In the genomic region with DNA sequence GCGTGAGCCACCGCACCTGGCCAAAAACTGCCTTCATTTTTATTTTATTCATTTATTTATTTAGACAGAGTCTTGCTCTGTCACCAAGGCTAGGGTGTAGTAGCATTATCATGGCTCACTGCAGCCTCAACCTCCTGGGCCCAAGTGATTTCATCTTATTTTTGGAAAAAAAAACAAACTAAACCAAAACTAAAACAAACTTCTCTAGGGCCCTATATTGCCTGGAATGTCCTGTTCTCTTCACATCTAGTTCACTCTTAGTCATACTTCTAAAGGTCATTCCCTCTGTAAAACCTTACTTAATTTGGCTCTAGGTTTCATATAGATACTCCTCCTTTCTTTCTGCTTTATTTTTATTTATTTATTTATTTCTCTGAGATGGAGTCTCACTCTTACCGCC, we compare ENCODE assay signal across 26 cellular contexts. TPM values are rescaled to one million over a fixed set of nuclear protein-coding genes. Genes with fewer than 3 reads are reported as not detected.
A peak's percentile ranks its signal among the peaks of the same experiment; 100 is the strongest.
DNase-seq lines count a peak whose midpoint lies in the region; TF ChIP-seq lines count a peak whose summit lies in the region.
"Had no signal": no experiment of that assay in that cellular context is flagged by ENCODE, and none has a peak within 500 bp of the region (broad histone marks: within the 10 kb centered on the region; RNA-seq: fewer than 3 reads in every experiment).

No MANE protein-coding gene starts in this region.

- no peak overlapping the region for H3K4me3 ChIP-seq in GM23248
- H3K4me3 ChIP-seq in astrocyte of the spinal cord (ENCODE audit: low read depth, low read length): no peak overlapping the region
- H3K4me3 ChIP-seq in foreskin fibroblast (ENCODE audit: low read depth in 1 of 2, low read length in 2 of 2): no peak overlapping the region
- H3K4me3 ChIP-seq in trophoblast cell (ENCODE audit: low read depth, low read length): no peak overlapping the region
- H3K4me3 ChIP-seq: A549, adrenal gland, smooth muscle cell had no signal

- BruUV-seq in Calu3 (replicated peaks; lab: Mats Ljungman, UMichigan): no TSS peak

- no peaks in the 10 kb centered on the region for H3K27me3 Mint-ChIP-seq in Calu3 (ENCODE audit: unreplicated experiment)
- H3K27me3 Mint-ChIP-seq: activated B cell treated with CpG ODN at 0.5 μM for 24 hours; activated CD4-positive, alpha-beta memory T cell treated with anti-CD3 and anti-CD28 coated beads for 36 hours; central memory CD8-positive, alpha-beta T cell; type B pancreatic cell had no signal

- H3K27ac ChIP-seq in GM23248 (peak overlapping the region; percentile 40; the same call in 1 of the 2 replicates), trophoblast cell (ENCODE audit: low read depth, low read length) (no peak overlapping the region)
- H3K27ac ChIP-seq: A549, adrenal gland, C4-2B, neutrophil had no signal

- no peaks in the 10 kb centered on the region for H3K9me3 ChIP-seq in GM23248 (ENCODE audit: low read depth)
- no peaks in the 10 kb centered on the region for H3K9me3 ChIP-seq in trophoblast cell (ENCODE audit: insufficient read depth, low read depth, low read length)
- H3K9me3 ChIP-seq: A549, adrenal gland, neutrophil had no signal

- intact Hi-C loops in Calu3 (cut with micrococcal nuclease; ENCODE audit: unreplicated experiment): loop anchor here (10.0 kb wide), 1 partner anchor 89 kb away; no protein-coding TSS in a partner anchor

- H3K36me3 ChIP-seq in GM23248 (ENCODE audit: low read depth): no peaks in the 10 kb centered on the region
- no peaks in the 10 kb centered on the region for H3K36me3 ChIP-seq in trophoblast cell (ENCODE audit: control insufficient read depth in 1 of 2, insufficient read depth in 2 of 2, low read length in 2 of 2)
- H3K36me3 ChIP-seq: adrenal gland, neutrophil had no signal

- H3K27me3 ChIP-seq in GM23248 (replicated peaks; ENCODE audit: insufficient read depth) (no peaks in the 10 kb centered on the region), trophoblast cell (ENCODE audit: insufficient read depth, low read length) (no peaks in the 10 kb centered on the region)
- H3K27me3 ChIP-seq: adrenal gland, neutrophil had no signal

- H3K4ac ChIP-seq in trophoblast cell (ENCODE audit: low read depth, low read length): no peak overlapping the region

- H4K8ac ChIP-seq in trophoblast cell (ENCODE audit: low read depth, low read length): no peak overlapping the region

- H3K4me1 ChIP-seq in GM23248 (ENCODE audit: insufficient read depth) (peaks cover 9% of the 10 kb centered on the region), trophoblast cell (ENCODE audit: control insufficient read depth in 1 of 2, insufficient read depth in 2 of 2, low read length in 2 of 2) (peaks cover 0 to 2% of the 10 kb centered on the region in 2 experiments)
- H3K4me1 ChIP-seq: A549, adrenal gland had no signal

- no peak overlapping the region for H3K18ac ChIP-seq in trophoblast cell (ENCODE audit: low read length)

- H4K91ac ChIP-seq in trophoblast cell (ENCODE audit: low read depth, low read length): no peak overlapping the region

- no peaks in the 10 kb centered on the region for H3F3A ChIP-seq in GM23248 (ENCODE audit: insufficient read depth)

- no peaks in the 10 kb centered on the region for H3K9me3 Mint-ChIP-seq in Calu3 (ENCODE audit: low read depth, unreplicated experiment)
- H3K9me3 Mint-ChIP-seq: activated B cell treated with CpG ODN at 0.5 μM for 24 hours; activated CD4-positive, alpha-beta memory T cell treated with anti-CD3 and anti-CD28 coated beads for 36 hours; central memory CD8-positive, alpha-beta T cell; type B pancreatic cell had no signal

- H3K79me1 ChIP-seq in trophoblast cell (ENCODE audit: low read length): no peaks in the 10 kb centered on the region

- H3K14ac ChIP-seq in trophoblast cell (ENCODE audit: low read length): no peak overlapping the region

- no peaks in the 10 kb centered on the region for H3K36me3 Mint-ChIP-seq in Calu3 (ENCODE audit: insufficient read depth, unreplicated experiment)
- H3K36me3 Mint-ChIP-seq: activated CD4-positive, alpha-beta memory T cell treated with anti-CD3 and anti-CD28 coated beads for 36 hours; type B pancreatic cell had no signal

- H3K9ac ChIP-seq in GM23248 (no peak overlapping the region), trophoblast cell (ENCODE audit: low read length) (no peak overlapping the region)

- H3K23ac ChIP-seq in trophoblast cell (ENCODE audit: low read length): no peak overlapping the region

- no peak overlapping the region for H2AK5ac ChIP-seq in trophoblast cell (ENCODE audit: low read length)

- H2BK12ac ChIP-seq in trophoblast cell (ENCODE audit: low read length): no peak overlapping the region

- peaks cover 11% of the 10 kb centered on the region for H3K4me1 Mint-ChIP-seq in Calu3 (ENCODE audit: low read depth, unreplicated experiment)
- H3K4me1 Mint-ChIP-seq: activated B cell treated with CpG ODN at 0.5 μM for 24 hours; central memory CD8-positive, alpha-beta T cell had no signal

- H3K9me2 ChIP-seq in GM23248 (ENCODE audit: insufficient read depth): no peaks in the 10 kb centered on the region

- in situ Hi-C loops in GM23248 (cut with MboI) (no loop called here), astrocyte of the spinal cord (cut with HindIII; ENCODE audit: low sequenced_read_pairs) (no loop called here)

- no peak overlapping the region for H3K4me3 Mint-ChIP-seq in Calu3 (ENCODE audit: low read depth, unreplicated experiment)
- H3K4me3 Mint-ChIP-seq: activated B cell treated with CpG ODN at 0.5 μM for 24 hours; activated CD4-positive, alpha-beta memory T cell treated with anti-CD3 and anti-CD28 coated beads for 36 hours; central memory CD8-positive, alpha-beta T cell; type B pancreatic cell had no signal

- WGBS in GM23248 (ENCODE audit: low coverage in 1 of 2, low lambda C conversion rate in 2 of 2, missing lambda C conversion rate in 2 of 2), 2 experiments: 99 to 100% methylated on average over 3 of the region's 3 CpGs
- WGBS in trophoblast cell (ENCODE audit: extremely low coverage, insufficient coverage, insufficient read length): no CpG with 5 or more reads among the region's 3 CpGs

- H3K27ac Mint-ChIP-seq in Calu3 (ENCODE audit: unreplicated experiment): no peak overlapping the region
- H3K27ac Mint-ChIP-seq: activated B cell treated with CpG ODN at 0.5 μM for 24 hours; activated CD4-positive, alpha-beta memory T cell treated with anti-CD3 and anti-CD28 coated beads for 36 hours; type B pancreatic cell had no signal

- no peaks in the 10 kb centered on the region for H3K79me2 ChIP-seq in GM23248 (ENCODE audit: insufficient read depth)
- no peaks in the 10 kb centered on the region for H3K79me2 ChIP-seq in trophoblast cell (ENCODE audit: control insufficient read depth, insufficient read depth, low read length, poor library complexity)

- H2BK120ac ChIP-seq in trophoblast cell (ENCODE audit: insufficient read depth, low read length, poor library complexity): no peak overlapping the region

- H4K20me1 ChIP-seq in GM23248 (ENCODE audit: insufficient read depth): no peaks in the 10 kb centered on the region

- TF ChIP-seq CTCF in astrocyte of the spinal cord (IDR thresholded peaks at IDR 0.05; ENCODE audit: low read depth, low read length) (no peak), foreskin fibroblast (IDR thresholded peaks at IDR 0.05; ENCODE audit: low read depth, low read length) (no peak), Calu3 (IDR thresholded peaks at IDR 0.05; ENCODE audit: unreplicated experiment) (no peak)

- H3K4me2 ChIP-seq in GM23248 (ENCODE audit: unreplicated experiment) (no peak overlapping the region), trophoblast cell (ENCODE audit: low read length) (no peak overlapping the region)
- H3K4me2 ChIP-seq: A549, smooth muscle cell had no signal

- DNase-seq in A172 (ENCODE audit: low spot score): peak; percentile 44
- DNase-seq in GM23248: peak; percentile 61
- DNase-seq in astrocyte of the spinal cord (ENCODE audit: low read depth, low spot score): peak; percentile 78
- DNase-seq in foreskin fibroblast: peak; percentile 66 to 77
- no peak for DNase-seq in NCI-H748 treated with DMSO at 0.1 percent for 48 hours (lab: John Stamatoyannopoulos, UW)
- DNase-seq in NCI-H1436 (lab: John Stamatoyannopoulos, UW): no peak
- DNase-seq in trophoblast cell: no peak
- DNase-seq in Calu3: no peak
- DNase-seq: activated B cell treated with CpG ODN at 0.5 μM for 24 hours; activated CD4-positive, alpha-beta memory T cell treated with anti-CD3 and anti-CD28 coated beads for 36 hours; activated effector memory CD4-positive, alpha-beta T cell treated with anti-CD3 and anti-CD28 coated beads, Interleukin-2, amount 50 U/mL, for 16 hours; adrenal gland; left cardiac atrium; NCI-H187 treated with DMSO at 0.1 percent for 48 hours; NCI-H226; PC-3; Right ventricle myocardium superior; stimulated activated CD4-positive, alpha-beta T cell treated with anti-CD3 and anti-CD28 coated beads, Interleukin-4, amount 100 ng/mL, for 1 hour; stimulated activated naive CD4-positive, alpha-beta T cell; T1000 had no signal

- CTCF ChIA-PET in Calu3 (lab: Charles Lee): no interaction called here

- no peak overlapping the region for H2BK5ac ChIP-seq in trophoblast cell (ENCODE audit: low read depth, low read length, poor library complexity)

- H4K12ac ChIP-seq in trophoblast cell (ENCODE audit: low read depth, low read length): no peak overlapping the region

- H2AFZ ChIP-seq in GM23248 (no peak overlapping the region), trophoblast cell (ENCODE audit: insufficient read depth, low read length, poor library complexity) (no peak overlapping the region)

RNA-seq across cellular contexts. Expression of a gene that starts 15.6 kb away (rescaled TPM):
- total RNA-seq in A172 (2014; rRNA removed; shearing (Covaris generic)): 2,058 and 2,461 TPM in 2 replicates
- total RNA-seq in GM23248 (2014; rRNA removed; shearing (Covaris generic)): 1,144 and 1,614 TPM in 2 replicates
- polyA plus RNA-seq in GM23248 (2016; fragmentation: Nextera tagmentation; extraction: Ambion mirVana): 1,497 and 1,552 TPM in 2 replicates
- 10,907 and 11,059 TPM in 2 replicates for polyA plus RNA-seq in trophoblast cell (2013)
- 1,532 and 1,783 TPM in 2 replicates for total RNA-seq in Calu3 (2022)

RNA-seq across cellular contexts. Expression of a gene that starts 20.0 kb away (rescaled TPM):
- 36.6 and 41.3 TPM in 2 replicates for total RNA-seq in A172 (2014; rRNA removed; shearing (Covaris generic))
- 29.5 and 33.1 TPM in 2 replicates for total RNA-seq in GM23248 (2014; rRNA removed; shearing (Covaris generic))
- 137 and 142 TPM in 2 replicates for polyA plus RNA-seq in GM23248 (2016; fragmentation: Nextera tagmentation; extraction: Ambion mirVana)
- polyA plus RNA-seq in trophoblast cell (2013): 141 and 148 TPM in 2 replicates
- 87.5 and 95.0 TPM in 2 replicates for total RNA-seq in Calu3 (2022)

RNA-seq across cellular contexts. Expression of a gene that starts 28.7 kb away (rescaled TPM):
- 280 and 326 TPM in 2 replicates for total RNA-seq in A172 (2014; rRNA removed; shearing (Covaris generic))
- total RNA-seq in GM23248 (2014; rRNA removed; shearing (Covaris generic)): 189 and 242 TPM in 2 replicates
- 183 and 186 TPM in 2 replicates for polyA plus RNA-seq in GM23248 (2016; fragmentation: Nextera tagmentation; extraction: Ambion mirVana)
- 88.7 and 92.8 TPM in 2 replicates for polyA plus RNA-seq in trophoblast cell (2013)
- 105 and 115 TPM in 2 replicates for total RNA-seq in Calu3 (2022)

RNA-seq across cellular contexts. Expression of a gene that starts 38.4 kb away (rescaled TPM):
- total RNA-seq in A172 (2014; rRNA removed; shearing (Covaris generic)): 19.9 and 28.4 TPM in 2 replicates
- 4.3 and 11.1 TPM in 2 replicates for total RNA-seq in GM23248 (2014; rRNA removed; shearing (Covaris generic))
- 3.6 and 4.4 TPM in 2 replicates for polyA plus RNA-seq in GM23248 (2016; fragmentation: Nextera tagmentation; extraction: Ambion mirVana)
- 7.7 and 8.0 TPM in 2 replicates for polyA plus RNA-seq in trophoblast cell (2013)
- total RNA-seq in Calu3 (2022): 23.2 and 26.5 TPM in 2 replicates

RNA-seq across cellular contexts. Expression of a gene that starts 42.8 kb away (rescaled TPM):
- total RNA-seq in A172 (2014; rRNA removed; shearing (Covaris generic)): 192 and 204 TPM in 2 replicates
- 120 and 141 TPM in 2 replicates for total RNA-seq in GM23248 (2014; rRNA removed; shearing (Covaris generic))
- polyA plus RNA-seq in GM23248 (2016; fragmentation: Nextera tagmentation; extraction: Ambion mirVana): 91.9 and 93.1 TPM in 2 replicates
- polyA plus RNA-seq in trophoblast cell (2013): 118 and 119 TPM in 2 replicates
- 138 and 152 TPM in 2 replicates for total RNA-seq in Calu3 (2022)

Comparison
In these comparisons a context has a peak if more than half of its experiments do, and no peak if none do; other contexts are left out.
1. DNase-seq: peak in A172 (single experiment), GM23248 (single experiment), astrocyte of the spinal cord (single experiment) and foreskin fibroblast (2 of 2); none in NCI-H748 treated with DMSO at 0.1 percent for 48 hours (single experiment), NCI-H1436 (single experiment), trophoblast cell (0 of 2) and Calu3 (single experiment).